Comparison of ENCODE assay signal across 15 cellular contexts in genomic region chr3:120399372-120399771, GRCh38. TPM values are rescaled to one million over a fixed set of nuclear protein-coding genes. Genes with fewer than 3 reads are reported as not detected.
DNase-seq lines count a peak whose midpoint lies in the region; ATAC-seq and TF ChIP-seq lines count a peak whose summit lies in the region.
"Had no signal": no experiment of that assay in that cellular context is flagged by ENCODE, and none has a peak within 500 bp of the region (broad histone marks: within the 10 kb centered on the region; RNA-seq: fewer than 3 reads in every experiment).

No MANE protein-coding gene starts in this region.

- H3K27me3 Mint-ChIP-seq in activated naive CD8-positive, alpha-beta T cell treated with anti-CD3 and anti-CD28 coated beads for 36 hours, result no peaks in the 10 kb centered on the region

- no peaks in the 10 kb centered on the region for H3K4me1 Mint-ChIP-seq in activated naive CD8-positive, alpha-beta T cell treated with anti-CD3 and anti-CD28 coated beads for 36 hours
- H3K4me1 Mint-ChIP-seq: activated T-helper 17 cell treated with anti-CD3 and anti-CD28 coated beads, Interleukin-2, amount 50 U/mL, for 72 hours had no signal

- DNase-seq in mucosa of descending colon (no peak), upper lobe of left lung (no peak), GM10248 (ENCODE audit: extremely low spot score) (no peak), sigmoid colon (no peak)
- no peak for DNase-seq in activated naive CD8-positive, alpha-beta T cell treated with anti-CD3 and anti-CD28 coated beads for 36 hours
- DNase-seq: cerebellar nuclear complex, COR-L47, NCI-H2081 treated with DMSO at 0.1 percent for 48 hours, pancreas, WERI-Rb-1 had no signal

- H3K36me3 Mint-ChIP-seq in activated naive CD8-positive, alpha-beta T cell treated with anti-CD3 and anti-CD28 coated beads for 36 hours, result no peaks in the 10 kb centered on the region

- no peaks in the 10 kb centered on the region for H3K9me3 ChIP-seq in mucosa of descending colon
- no peaks in the 10 kb centered on the region for H3K9me3 ChIP-seq in upper lobe of left lung
- H3K9me3 ChIP-seq in sigmoid colon, result no peaks in the 10 kb centered on the region
- H3K9me3 ChIP-seq: pancreas had no signal

- H3K4me1 ChIP-seq in mucosa of descending colon (ENCODE audit: low read depth) (no peaks in the 10 kb centered on the region), upper lobe of left lung (no peaks in the 10 kb centered on the region), sigmoid colon (peaks cover 0 to 15% (median 3%) of the 10 kb centered on the region in 4 donors)
- H3K4me1 ChIP-seq: pancreas had no signal

- CTCF ChIA-PET in GM10248 (lab: Yijun Ruan, JAX), result interaction anchor here (0.9 to 1.5 kb wide), 2 partner anchors 18 to 167 kb away, joined by 3 to 5 read pairs; no protein-coding TSS in a partner anchor

- POLR2A ChIA-PET in GM10248 (lab: Yijun Ruan, JAX), result no interaction called here

- intact Hi-C loops in mucosa of descending colon (cut with DNase I, micrococcal nuclease) (no loop called here), sigmoid colon (cut with DNase I) (loop anchor here (5.0 kb wide), 1 partner anchor 52 kb away; the partner anchor contains the start of gene LRRC58)

- H3K27me3 ChIP-seq in upper lobe of left lung (no peaks in the 10 kb centered on the region), sigmoid colon (no peaks in the 10 kb centered on the region)
- H3K27me3 ChIP-seq: pancreas had no signal

- TF ChIP-seq EP300 in upper lobe of left lung (IDR thresholded peaks at IDR 0.05), result no peak
- TF ChIP-seq EP300 in sigmoid colon (IDR thresholded peaks at IDR 0.05), result no peak

- WGBS in upper lobe of left lung, 2 donors, result 59 to 95% methylated on average over 2 of the region's 2 CpGs
- WGBS in sigmoid colon, 2 donors, result 68 to 87% methylated on average over 2 of the region's 2 CpGs

- TF ChIP-seq CTCF in mucosa of descending colon (IDR thresholded peaks at IDR 0.05) (no peak), upper lobe of left lung (IDR thresholded peaks at IDR 0.05) (no peak), GM10248 (IDR thresholded peaks at IDR 0.05; ENCODE audit: control extremely low read depth, extremely low read depth, low read depth, missing control alignments) (no peak), sigmoid colon (IDR thresholded peaks at IDR 0.05) (no peak)

- no peak overlapping the region for H3K27ac Mint-ChIP-seq in activated naive CD8-positive, alpha-beta T cell treated with anti-CD3 and anti-CD28 coated beads for 36 hours
- H3K27ac Mint-ChIP-seq: activated T-helper 17 cell treated with anti-CD3 and anti-CD28 coated beads, Interleukin-2, amount 50 U/mL, for 72 hours had no signal

- ATAC-seq in GM19025 (IDR thresholded peaks at IDR 0.05; ENCODE audit: low read depth, unreplicated experiment) (peak; percentile 68), GM21737 (IDR thresholded peaks at IDR 0.05; ENCODE audit: unreplicated experiment) (peak; percentile 77), HG03196 (IDR thresholded peaks at IDR 0.05; ENCODE audit: unreplicated experiment) (peak; percentile 78), mucosa of descending colon (peak; percentile 26), upper lobe of left lung (ENCODE audit: low FRiP score in 2 of 2) (no peak)
- ATAC-seq: activated T-helper 17 cell treated with anti-CD3 and anti-CD28 coated beads, Interleukin-2, amount 50 U/mL, for 72 hours; pancreas; Right ventricle myocardium inferior had no signal

- no peak for TF ChIP-seq POLR2A in upper lobe of left lung (IDR thresholded peaks at IDR 0.05)
- no peak for TF ChIP-seq POLR2A in sigmoid colon (IDR thresholded peaks at IDR 0.05)

- H3K27ac ChIP-seq in upper lobe of left lung, result no peak overlapping the region
- H3K27ac ChIP-seq in sigmoid colon, result no peak overlapping the region
- H3K27ac ChIP-seq: pancreas, WERI-Rb-1 had no signal

- no peak overlapping the region for H3K4me3 Mint-ChIP-seq in activated naive CD8-positive, alpha-beta T cell treated with anti-CD3 and anti-CD28 coated beads for 36 hours
- H3K4me3 Mint-ChIP-seq: activated T-helper 17 cell treated with anti-CD3 and anti-CD28 coated beads, Interleukin-2, amount 50 U/mL, for 72 hours had no signal

- H3K9me3 Mint-ChIP-seq in activated naive CD8-positive, alpha-beta T cell treated with anti-CD3 and anti-CD28 coated beads for 36 hours, result no peaks in the 10 kb centered on the region
- H3K9me3 Mint-ChIP-seq: activated T-helper 17 cell treated with anti-CD3 and anti-CD28 coated beads, Interleukin-2, amount 50 U/mL, for 72 hours had no signal

- H3K36me3 ChIP-seq in mucosa of descending colon (ENCODE audit: low read depth) (no peaks in the 10 kb centered on the region), upper lobe of left lung (peaks cover 3 to 96% (median 42%) of the 10 kb centered on the region in 4 donors), sigmoid colon (peaks cover 75 to 100% (median 81%) of the 10 kb centered on the region in 4 donors)

- H3K4me3 ChIP-seq in mucosa of descending colon (no peak overlapping the region), upper lobe of left lung (no peak overlapping the region), sigmoid colon (no peak overlapping the region)
- H3K4me3 ChIP-seq: pancreas had no signal

RNA-seq across cellular contexts. Expression of gene LRRC58, which starts 50.2 kb away (rescaled TPM):
- total RNA-seq in mucosa of descending colon (10 to 100 TPM; 10.5 to 28.2 (median 13.1) TPM), upper lobe of left lung (10 to 100 TPM; 13.6 to 33.5 (median 18.6) TPM), sigmoid colon (10 to 100 TPM; 34.5 to 48.5 (median 43.4) TPM)
- 10 to 100 TPM; 41.4 to 42.4 TPM for total RNA-seq in activated naive CD8-positive, alpha-beta T cell treated with anti-CD3 and anti-CD28 coated beads for 36 hours
- 1 to 10 TPM; 4.2 to 7.6 (median 4.9) TPM for polyA plus RNA-seq in sigmoid colon

RNA-seq across cellular contexts. Expression of gene FSTL1, which starts 51.4 kb away (rescaled TPM):
- total RNA-seq in mucosa of descending colon (100 to 1,000 TPM in 2 of 3 donors, 10 to 100 TPM in 1; 28.1 to 246 (median 108) TPM), upper lobe of left lung (100 to 1,000 TPM in 3 of 6 donors, 10 to 100 TPM in 3; 35.6 to 480 (median 120) TPM), sigmoid colon (100 to 1,000 TPM; 266 to 653 (median 320) TPM)
- total RNA-seq in activated naive CD8-positive, alpha-beta T cell treated with anti-CD3 and anti-CD28 coated beads for 36 hours, result 1 to 10 TPM; 1.6 to 1.7 TPM
- polyA plus RNA-seq in sigmoid colon, result 10 to 100 TPM in 2 of 3 donors, 1 to 10 TPM in 1; 8.1 to 56.2 (median 24.6) TPM

Comparison
In these comparisons a context has a peak if more than half of its experiments do, and no peak if none do; other contexts are left out.
1. ATAC-seq: peak in GM19025 (single experiment), GM21737 (single experiment), HG03196 (single experiment) and mucosa of descending colon (single experiment); none in upper lobe of left lung (0 of 2).
2. RNA of gene FSTL1, which starts 51.4 kb away (total RNA-seq): 266 to 653 TPM in sigmoid colon, 35.6 to 480 TPM in upper lobe of left lung and 28.1 to 246 TPM in mucosa of descending colon; 1.6 to 1.7 TPM in activated naive CD8-positive, alpha-beta T cell treated with anti-CD3 and anti-CD28 coated beads for 36 hours; every median in the first group is over 10 times any median in the second.